Comparison of ENCODE assay signal across 25 cellular contexts in genomic region chr22:28832731-28833130, GRCh38.
"Had no signal": no experiment of that assay in that cellular context is flagged by ENCODE, and none has a peak within 500 bp of the region (broad histone marks: within the 10 kb centered on the region; RNA-seq: fewer than 3 reads in every experiment).

No MANE protein-coding gene starts in this region.

- H3K4me3 ChIP-seq: heart left ventricle, left lung, lower lobe of right lung, ovary, right atrium auricular region, right lobe of liver, smooth muscle cell, suprapubic skin, thoracic aorta, tibial artery, upper lobe of right lung had no signal

- H3K9me3 ChIP-seq: heart left ventricle, left lung, lower lobe of right lung, ovary, right atrium auricular region, right lobe of liver, suprapubic skin, thoracic aorta, tibial artery, upper lobe of right lung had no signal

- H3K27me3 Mint-ChIP-seq: naive thymus-derived CD8-positive, alpha-beta T cell; stimulated activated naive CD8-positive, alpha-beta T cell treated with anti-CD3 and anti-CD28 coated beads, Interleukin-15, Interleukin-2, amounts not matched to agents 100 ng/mL and 50 ng/mL, for 24 hours had no signal

- H3K9me3 Mint-ChIP-seq: naive thymus-derived CD8-positive, alpha-beta T cell; stimulated activated naive CD8-positive, alpha-beta T cell treated with anti-CD3 and anti-CD28 coated beads, Interleukin-15, Interleukin-2, amounts not matched to agents 100 ng/mL and 50 ng/mL, for 24 hours had no signal

- ATAC-seq: heart left ventricle; left cardiac atrium; left lung; lower lobe of right lung; naive thymus-derived CD8-positive, alpha-beta T cell; right lobe of liver; upper lobe of right lung had no signal

- H3K27ac ChIP-seq: heart left ventricle, left lung, lower lobe of right lung, ovary, right atrium auricular region, right lobe of liver, suprapubic skin, thoracic aorta, tibial artery, upper lobe of right lung had no signal

- H3K4me2 ChIP-seq: smooth muscle cell had no signal

- H3K36me3 ChIP-seq: left lung, lower lobe of right lung, ovary, right atrium auricular region, right lobe of liver, suprapubic skin, thoracic aorta, tibial artery, upper lobe of right lung had no signal

- H3K27ac Mint-ChIP-seq: progenitor cell of endocrine pancreas; stimulated activated naive CD8-positive, alpha-beta T cell treated with anti-CD3 and anti-CD28 coated beads, Interleukin-15, Interleukin-2, amounts not matched to agents 100 ng/mL and 50 ng/mL, for 24 hours had no signal

- H3K4me3 Mint-ChIP-seq: naive thymus-derived CD8-positive, alpha-beta T cell; stimulated activated naive CD8-positive, alpha-beta T cell treated with anti-CD3 and anti-CD28 coated beads, Interleukin-15, Interleukin-2, amounts not matched to agents 100 ng/mL and 50 ng/mL, for 24 hours had no signal

- DNase-seq: heart left ventricle; hypothalamus; kidney glomerular epithelial cell; left cardiac atrium; left lung; lower lobe of right lung; mammary epithelial cell; mesenchymal stem cell; naive thymus-derived CD8-positive, alpha-beta T cell; right lobe of liver; stimulated activated CD4-positive, alpha-beta T cell treated with anti-CD3 and anti-CD28 coated beads, Interleukin-1b, Interleukin-23, amount 100 ng/mL, for 48 hours; stimulated activated CD4-positive, alpha-beta T cell treated with anti-CD3 and anti-CD28 coated beads, Interleukin-2, amount 100 ng/mL, for 48 hours; stimulated activated CD4-positive, alpha-beta T cell treated with anti-CD3 and anti-CD28 coated beads, Interleukin-4, amount 100 ng/mL, for 4 hours; stimulated activated CD8-positive, alpha-beta memory T cell treated with anti-CD3 and anti-CD28 coated beads, Interleukin-4, amount 100 ng/mL, for 48 hours; stimulated activated naive CD4-positive, alpha-beta T cell; tibial artery; trophoblast cell; upper lobe of right lung had no signal

- H3K27me3 ChIP-seq: heart left ventricle, left lung, ovary, right atrium auricular region, right lobe of liver, suprapubic skin, tibial artery, upper lobe of right lung had no signal
